Comparison of ENCODE assay signal across 32 cellular contexts in genomic region chr10:43043342-43043772, GRCh38. TPM values are rescaled to one million over a fixed set of nuclear protein-coding genes. Genes with fewer than 3 reads are reported as not detected.
DNase-seq lines count a peak whose midpoint lies in the region; ATAC-seq and TF ChIP-seq lines count a peak whose summit lies in the region.
"Had no signal": no experiment of that assay in that cellular context is flagged by ENCODE, and none has a peak within 500 bp of the region (broad histone marks: within the 10 kb centered on the region; RNA-seq: fewer than 3 reads in every experiment).

No MANE protein-coding gene starts in this region.

- H3K4me1 ChIP-seq in right atrium auricular region = no peaks in the 10 kb centered on the region
- H3K4me1 ChIP-seq: ascending aorta, colonic mucosa, left lung, uterus had no signal

- H3K27ac Mint-ChIP-seq in mesothelial cell of epicardium = no peak overlapping the region
- H3K27ac Mint-ChIP-seq: activated B cell treated with CpG ODN at 0.5 μM for 24 hours; activated naive CD8-positive, alpha-beta T cell treated with anti-CD3 and anti-CD28 coated beads for 36 hours; activated T-cell treated with anti-CD3 and anti-CD28 coated beads, Interleukin-2, amount 50 U/mL, for 24 hours; naive thymus-derived CD8-positive, alpha-beta T cell; stimulated activated naive CD8-positive, alpha-beta T cell treated with anti-CD3 and anti-CD28 coated beads, Interleukin-15, amount 100 ng/mL, for 72 hours had no signal

- H3K36me3 Mint-ChIP-seq in mesothelial cell of epicardium = no peaks in the 10 kb centered on the region
- H3K36me3 Mint-ChIP-seq: activated naive CD8-positive, alpha-beta T cell treated with anti-CD3 and anti-CD28 coated beads for 36 hours; naive thymus-derived CD8-positive, alpha-beta T cell had no signal

- no peak for TF ChIP-seq CTCF in right atrium auricular region (IDR thresholded peaks at IDR 0.05)
- no peak for TF ChIP-seq CTCF in coronary artery (IDR thresholded peaks at IDR 0.05)
- TF ChIP-seq CTCF in mesothelial cell of epicardium (IDR thresholded peaks at IDR 0.05; ENCODE audit: unreplicated experiment) = no peak

- peaks cover 1% of the 10 kb centered on the region for H3K27me3 Mint-ChIP-seq in mesothelial cell of epicardium (ENCODE audit: low read depth)
- H3K27me3 Mint-ChIP-seq: activated B cell treated with CpG ODN at 0.5 μM for 24 hours; activated naive CD8-positive, alpha-beta T cell treated with anti-CD3 and anti-CD28 coated beads for 36 hours had no signal

- no peaks in the 10 kb centered on the region for H3K36me3 ChIP-seq in right atrium auricular region
- H3K36me3 ChIP-seq: ascending aorta, cardiac muscle cell, colonic mucosa, left lung, spleen, thoracic aorta, uterus had no signal

- no peaks in the 10 kb centered on the region for H3K9me3 ChIP-seq in right atrium auricular region
- H3K9me3 ChIP-seq: ascending aorta, colonic mucosa, left lung, spleen, thoracic aorta, uterus had no signal

- H3K4me1 Mint-ChIP-seq in mesothelial cell of epicardium = peaks cover 2% of the 10 kb centered on the region
- H3K4me1 Mint-ChIP-seq: activated B cell treated with CpG ODN at 0.5 μM for 24 hours; activated naive CD8-positive, alpha-beta T cell treated with anti-CD3 and anti-CD28 coated beads for 36 hours; stimulated activated naive CD8-positive, alpha-beta T cell treated with anti-CD3 and anti-CD28 coated beads, Interleukin-15, amount 100 ng/mL, for 72 hours had no signal

- no peak overlapping the region for H3K4me3 Mint-ChIP-seq in mesothelial cell of epicardium
- H3K4me3 Mint-ChIP-seq: activated B cell treated with CpG ODN at 0.5 μM for 24 hours; activated naive CD8-positive, alpha-beta T cell treated with anti-CD3 and anti-CD28 coated beads for 36 hours; activated T-cell treated with anti-CD3 and anti-CD28 coated beads, Interleukin-2, amount 50 U/mL, for 24 hours; effector memory CD8-positive, alpha-beta T cell; naive thymus-derived CD8-positive, alpha-beta T cell; stimulated activated naive CD8-positive, alpha-beta T cell treated with anti-CD3 and anti-CD28 coated beads, Interleukin-15, amount 100 ng/mL, for 72 hours had no signal

- ATAC-seq in activated CD4-positive, CD25-positive, alpha-beta regulatory T cell treated with anti-CD3 and anti-CD28 coated beads, Interleukin-2, amount 50 U/mL, for 24 hours = no peak
- ATAC-seq: effector memory CD8-positive, alpha-beta T cell; left lung; naive thymus-derived CD8-positive, alpha-beta T cell; right cardiac atrium; stimulated activated naive CD8-positive, alpha-beta T cell treated with anti-CD3 and anti-CD28 coated beads, Interleukin-15, amount 100 ng/mL, for 72 hours had no signal

- H3K9me3 Mint-ChIP-seq in mesothelial cell of epicardium = no peaks in the 10 kb centered on the region
- H3K9me3 Mint-ChIP-seq: activated B cell treated with CpG ODN at 0.5 μM for 24 hours; activated naive CD8-positive, alpha-beta T cell treated with anti-CD3 and anti-CD28 coated beads for 36 hours; activated T-cell treated with anti-CD3 and anti-CD28 coated beads, Interleukin-2, amount 50 U/mL, for 24 hours; effector memory CD8-positive, alpha-beta T cell; stimulated activated naive CD8-positive, alpha-beta T cell treated with anti-CD3 and anti-CD28 coated beads, Interleukin-15, amount 100 ng/mL, for 72 hours had no signal

- H3K27me3 ChIP-seq in right atrium auricular region = no peaks in the 10 kb centered on the region
- H3K27me3 ChIP-seq: ascending aorta, cardiac muscle cell, colonic mucosa, left lung, uterus had no signal

- intact Hi-C loops in cardiac septum (cut with DNase I) = no loop called here

- DNase-seq in cardiac septum (ENCODE audit: low spot score) = peak; percentile 65
- DNase-seq in right atrium auricular region (ENCODE audit: low spot score) = no peak
- peak; percentile 63 for DNase-seq in coronary artery (ENCODE audit: low spot score)
- peak; percentile 15 to 26 for DNase-seq in mesothelial cell of epicardium (ENCODE audit: low spot score in 2 of 2, unreplicated experiment in 2 of 2)
- DNase-seq in NCI-H1417 (lab: John Stamatoyannopoulos, UW) = no peak
- DNase-seq in activated CD4-positive, alpha-beta T cell treated with anti-CD3 and anti-CD28 coated beads for 48 hours = no peak
- DNase-seq: activated B cell treated with CpG ODN at 0.5 μM for 24 hours; activated effector memory CD4-positive, alpha-beta T cell treated with anti-CD3 and anti-CD28 coated beads, Interleukin-2, amount 50 U/mL, for 16 hours; activated naive CD8-positive, alpha-beta T cell treated with anti-CD3 and anti-CD28 coated beads for 36 hours; colonic mucosa; COR-L47; DMS79; effector memory CD8-positive, alpha-beta T cell; erythroblast; HCEC 1CT; KBM-7; NCI-H1092 treated with DMSO at 0.1 percent for 48 hours; NCI-H187; NCI-H2171 treated with DMSO at 0.1 percent for 48 hours; stimulated activated CD4-positive, alpha-beta T cell treated with anti-CD3 and anti-CD28 coated beads, Interleukin-2, amount 100 ng/mL, for 24 hours; stimulated activated naive CD8-positive, alpha-beta T cell treated with anti-CD3 and anti-CD28 coated beads, Interleukin-15, amount 100 ng/mL, for 72 hours had no signal

- H3K4me3 ChIP-seq in right atrium auricular region = no peak overlapping the region
- H3K4me3 ChIP-seq in coronary artery = no peak overlapping the region
- H3K4me3 ChIP-seq: ascending aorta, cardiac muscle cell, colonic mucosa, left lung, spleen, thoracic aorta, uterus had no signal

- H3K27ac ChIP-seq in right atrium auricular region (no peak overlapping the region), coronary artery (no peak overlapping the region)
- H3K27ac ChIP-seq: ascending aorta, cardiac muscle cell, colonic mucosa, left lung, RWPE1, spleen, thoracic aorta, uterus had no signal

RNA-seq across cellular contexts. Expression of gene RET, which starts 33.5 kb away (rescaled TPM):
- total RNA-seq in cardiac septum (0.94 TPM), right atrium auricular region (under 1 TPM; 0.12 to 0.44 TPM), mesothelial cell of epicardium (0.88 to 2.2 TPM (median 2.1 TPM) in 3 replicates)
- total RNA-seq: activated B cell treated with CpG ODN at 0.5 μM for 24 hours; activated naive CD8-positive, alpha-beta T cell treated with anti-CD3 and anti-CD28 coated beads for 36 hours; ascending aorta; naive thymus-derived CD8-positive, alpha-beta T cell had no signal

Comparison
In these comparisons a context has a peak if more than half of its experiments do, and no peak if none do; other contexts are left out.
1. DNase-seq: peak in cardiac septum (single experiment), coronary artery (single experiment) and mesothelial cell of epicardium (2 of 2); none in right atrium auricular region (single experiment), NCI-H1417 (0 of 3) and activated CD4-positive, alpha-beta T cell treated with anti-CD3 and anti-CD28 coated beads for 48 hours (single experiment).